ENCODE assay signal across 8 cellular contexts in genomic region chr10:125343118-125343752, GRCh38.
DNase-seq lines count a peak whose midpoint lies in the region; ATAC-seq, FAIRE-seq and TF ChIP-seq lines count a peak whose summit lies in the region.

No MANE protein-coding gene starts in this region.

- no peak overlapping the region for H3K9ac ChIP-seq in GM12878 (ENCODE audit: control insufficient read depth, insufficient read depth, low read length)

- DNase-seq in BE2C (no peak), GM12878 (ENCODE audit: low read depth, low spot score) (no peak), right lobe of liver (no peak), SHP77 treated with DMSO at 0.1 percent for 48 hours (lab: John Stamatoyannopoulos, UW) (no peak), OCI-M2 (lab: John Stamatoyannopoulos, UW; ENCODE audit: unreplicated experiment) (no peak)

- H3K4me1 ChIP-seq in BE2C, result no peaks in the 10 kb centered on the region
- H3K4me1 ChIP-seq in HEK293 (ENCODE audit: control insufficient read depth, insufficient read depth, low read length), result no peaks in the 10 kb centered on the region; the same call in 1 of the 2 replicates
- no peaks in the 10 kb centered on the region for H3K4me1 ChIP-seq in GM12878 (ENCODE audit: control insufficient read depth, insufficient read depth, low read length)
- no peaks in the 10 kb centered on the region for H3K4me1 ChIP-seq in right lobe of liver

- RAD21 ChIA-PET in GM12878 (lab: Charles Lee; ENCODE audit: unreplicated experiment), result no interaction called here

- POLR2A ChIA-PET in HEK293 (lab: Yijun Ruan, JAX) (no interaction called here), GM12878 (lab: Charles Lee) (no interaction called here)

- TF ChIP-seq EP300 in GM12878 (IDR thresholded peaks at IDR 0.05; ENCODE audit: borderline replicate concordance in 1 of 2, control insufficient read depth in 1 of 2, low read depth in 2 of 2, low read length in 2 of 2), result no peak

- peak; percentile 54 for TF ChIP-seq RAD21 in GM12878 (IDR thresholded peaks at IDR 0.05; ENCODE audit: insufficient read depth, low read depth, low read length)

- H3K9me3 ChIP-seq in BE2C, result no peaks in the 10 kb centered on the region
- H3K9me3 ChIP-seq in HEK293 (ENCODE audit: control insufficient read depth, insufficient read depth, low read depth, low read length), result no peaks in the 10 kb centered on the region; the same call in 1 of the 2 replicates
- H3K9me3 ChIP-seq in GM12878 (replicated peaks; ENCODE audit: control insufficient read depth, insufficient read depth, low read length), result no peaks in the 10 kb centered on the region
- no peaks in the 10 kb centered on the region for H3K9me3 ChIP-seq in right lobe of liver

- in situ Hi-C loops in GM12878 (cut with MboI), result loop anchor here (5.0 kb wide), 1 partner anchor 296 kb away; no protein-coding TSS in a partner anchor

- H3K36me3 ChIP-seq in BE2C (no peaks in the 10 kb centered on the region), HEK293 (ENCODE audit: control insufficient read depth in 2 of 2, insufficient read depth in 1 of 2, low read length in 2 of 2) (no peaks in the 10 kb centered on the region), GM12878 (ENCODE audit: control insufficient read depth in 2 of 2, insufficient read depth in 2 of 2, low read length in 1 of 2) (no peaks in the 10 kb centered on the region), right lobe of liver (no peaks in the 10 kb centered on the region)

- SMC1A ChIA-PET in GM12878 (lab: Charles Lee; ENCODE audit: uncharacterized antibody, unreplicated experiment), result interaction anchor here (1.6 kb wide), 1 partner anchor 295 kb away, joined by 11 read pairs; no protein-coding TSS in a partner anchor

- peak; percentile 57 for FAIRE-seq in GM12878 (lab: Jason Lieb, UNC)

- H3K4me3 ChIP-seq in BE2C (ENCODE audit: low read depth, low read length) (no peak overlapping the region), HEK293 (ENCODE audit: low read depth, low read length) (no peak overlapping the region), GM12878 (no peak overlapping the region), right lobe of liver (no peak overlapping the region)

- intact Hi-C loops in GM12878 (cut with micrococcal nuclease; ENCODE audit: unreplicated experiment), result loop anchor here (1.0 kb wide), 1 partner anchor 295 kb away; no protein-coding TSS in a partner anchor
- intact Hi-C loops in right lobe of liver (cut with DNase I), result no loop called here

- H3K27me3 ChIP-seq in BE2C, result peaks cover 8% of the 10 kb centered on the region
- H3K27me3 ChIP-seq in GM12878 (replicated peaks in 1 of 2; ENCODE audit: control insufficient read depth in 2 of 2, insufficient read depth in 2 of 2, low read length in 1 of 2), result no peaks in the 10 kb centered on the region
- H3K27me3 ChIP-seq in right lobe of liver, result no peaks in the 10 kb centered on the region

- TF ChIP-seq CTCF in BE2C (IDR thresholded peaks at IDR 0.05; ENCODE audit: low read depth, low read length) (peak; percentile 59), HEK293 (tag by site-specific recombination; IDR thresholded peaks at IDR 0.05) (no peak), GM12878 (IDR thresholded peaks at IDR 0.05 in 2 of 3, conservative IDR thresholded peaks at IDR 0.05 in 1 of 3; ENCODE audit: control insufficient read depth in 2 of 3, extremely low read depth in 1 of 3, insufficient read depth in 1 of 3, low read depth in 3 of 3, low read length in 3 of 3) (peak; percentile 39 to 54 (median 53); a peak in 5 of 6 replicates), right lobe of liver (IDR thresholded peaks at IDR 0.05) (peak; percentile 35 to 54 (median 48))

- TF ChIP-seq POLR2A in GM12878 (IDR thresholded peaks at IDR 0.05; ENCODE audit: low read depth, low read length) (no peak), right lobe of liver (IDR thresholded peaks at IDR 0.05) (no peak)

- no peaks in the 10 kb centered on the region for H3K79me2 ChIP-seq in GM12878 (ENCODE audit: control insufficient read depth, insufficient read depth, low read length)

- H3K4me2 ChIP-seq in GM12878 (ENCODE audit: control insufficient read depth, insufficient read depth), result no peak overlapping the region

- H4K20me1 ChIP-seq in GM12878 (ENCODE audit: control insufficient read depth, insufficient read depth), result no peaks in the 10 kb centered on the region

- peak; percentile 52; the same call in 2 of the 3 replicates for ATAC-seq in GM12878
- ATAC-seq in right lobe of liver, result peak in 3 of 4 donors; percentile 35 to 45 (median 40)
- no peak for ATAC-seq in GM21723 (IDR thresholded peaks at IDR 0.05; ENCODE audit: unreplicated experiment)
- ATAC-seq in GM19455 (IDR thresholded peaks at IDR 0.05; ENCODE audit: unreplicated experiment), result no peak

- BruUV-seq in GM12878 (replicated peaks; lab: Mats Ljungman, UMichigan), result no TSS peak

- H3K27ac ChIP-seq in HEK293 (ENCODE audit: extremely low read depth, low read depth, low read length) (no peak overlapping the region), GM12878 (ENCODE audit: control insufficient read depth, insufficient read depth) (no peak overlapping the region), right lobe of liver (no peak overlapping the region)

- H2AFZ ChIP-seq in GM12878 (ENCODE audit: control insufficient read depth, low read depth, low read length), result no peak overlapping the region

- WGBS in GM12878 (ENCODE audit: insufficient coverage, insufficient replicate concordance, low lambda C conversion rate, missing lambda C conversion rate), result 26% methylated on average over 9 of the region's 9 CpGs
- WGBS in right lobe of liver (ENCODE audit: insufficient coverage, low coverage, low lambda C conversion rate, missing lambda C conversion rate), result 50% methylated on average over 9 of the region's 9 CpGs

- CTCF ChIA-PET in HEK293 (lab: Yijun Ruan, JAX) (interaction anchor here (0.6 to 1.8 kb wide), 13 partner anchors 10 to 433 kb away, joined by 3 to 6 read pairs (median 3); partner anchors contain the start of gene MMP21), GM12878 (lab: Yijun Ruan, JAX) (interaction anchor here (1.0 to 2.2 kb wide), 8 partner anchors 9 to 352 kb away, joined by 3 to 11 read pairs (median 4); no protein-coding TSS in a partner anchor)

TF ChIP-seq in HEK293, 187 proteins besides CTCF, POLR2A, EP300 and RAD21:
- TF ChIP-seq ZNF146 (tag by site-specific recombination; IDR thresholded peaks at IDR 0.05) (peak; percentile 83), ZNF654 (tag by site-specific recombination; IDR thresholded peaks at IDR 0.05; ENCODE audit: low read depth) (peak; percentile 31), HOXA7 (CRISPR knock-in tag; IDR thresholded peaks at IDR 0.05; ENCODE audit: borderline replicate concordance) (no peak), ZNF148 (tag by site-specific recombination; IDR thresholded peaks at IDR 0.05; ENCODE audit: borderline replicate concordance) (no peak), ZNF660 (tag by site-specific recombination; IDR thresholded peaks at IDR 0.05) (peak; percentile 29; the same call in 1 of the 2 replicates)
TF ChIP-seq in HEK293: peak in this region for 3.

TF ChIP-seq in GM12878, 131 proteins besides CTCF, POLR2A, EP300 and RAD21:
- TF ChIP-seq EGR1 (IDR thresholded peaks at IDR 0.05; ENCODE audit: borderline replicate concordance in 1 of 2, low read depth in 2 of 2, low read length in 2 of 2), result no peak
- peak; percentile 42; the same call in 1 of the 2 replicates for TF ChIP-seq SMC3 (IDR thresholded peaks at IDR 0.05; ENCODE audit: borderline replicate concordance, low read length)

Comparison
In these comparisons a context has a peak if more than half of its experiments do, and no peak if none do; other contexts are left out.
1. ATAC-seq: peak in GM12878 (single experiment) and right lobe of liver (3 of 4); none in GM21723 (single experiment) and GM19455 (single experiment).